ENCODE assay signal across 1 cellular context in genomic region chr2:42881732-42882131, GRCh38.
TF ChIP-seq lines count a peak whose summit lies in the region.

No MANE protein-coding gene starts in this region.

TF ChIP-seq in HepG2, 621 proteins besides CTCF, POLR2A, EP300 and RAD21 (continued from another document):
- no peak for TF ChIP-seq HES4 (CRISPR knock-in tag; IDR thresholded peaks at IDR 0.05; ENCODE audit: borderline replicate concordance)
- no peak for TF ChIP-seq ZBTB25 (CRISPR knock-in tag; IDR thresholded peaks at IDR 0.05)
- no peak for TF ChIP-seq KAT7 (CRISPR knock-in tag; IDR thresholded peaks at IDR 0.05; ENCODE audit: borderline replicate concordance)
- TF ChIP-seq BCL3 (CRISPR knock-in tag; IDR thresholded peaks at IDR 0.05): no peak
- no peak for TF ChIP-seq MTF1 (CRISPR knock-in tag; IDR thresholded peaks at IDR 0.05)
- no peak for TF ChIP-seq ZBTB8A (CRISPR knock-in tag; IDR thresholded peaks at IDR 0.05; ENCODE audit: borderline replicate concordance, low read depth)
- TF ChIP-seq TFAP4 (IDR thresholded peaks at IDR 0.05; ENCODE audit: borderline replicate concordance, low read depth): no peak
- TF ChIP-seq GPBP1L1 (CRISPR knock-in tag; IDR thresholded peaks at IDR 0.05): no peak
